In genomic region chr20:57596998-57597939, GRCh38 we compare ENCODE assay signal across 8 cellular contexts. TPM values are rescaled to one million over a fixed set of nuclear protein-coding genes. Genes with fewer than 3 reads are reported as not detected.
DNase-seq lines count a peak whose midpoint lies in the region; ATAC-seq and TF ChIP-seq lines count a peak whose summit lies in the region.

No MANE protein-coding gene starts in this region.

- H3K9me3 ChIP-seq in CD4-positive, CD25-positive, alpha-beta regulatory T cell (ENCODE audit: control insufficient read depth in 2 of 2, low read length in 2 of 2): no peaks in the 10 kb centered on the region

- TF ChIP-seq CTCF in choroid plexus epithelial cell (conservative IDR thresholded peaks at IDR 0.05; ENCODE audit: low read depth, low read length) (peak; percentile 68), lower leg skin (IDR thresholded peaks at IDR 0.05) (peak in 1 of 3 donors; percentile 71)

- no peaks in the 10 kb centered on the region for H3K36me3 Mint-ChIP-seq in CD4-positive, CD25-positive, alpha-beta regulatory T cell
- no peaks in the 10 kb centered on the region for H3K36me3 Mint-ChIP-seq in activated CD4-positive, alpha-beta T cell treated with anti-CD3 and anti-CD28 coated beads, Interleukin-2, amount 10 ng/mL, durations not matched to agents 24 days and 14 days (ENCODE audit: low read depth)

- H3K4me1 ChIP-seq in CD4-positive, CD25-positive, alpha-beta regulatory T cell (ENCODE audit: control insufficient read depth, insufficient read depth, low read length, poor library complexity, severe bottlenecking): peaks cover 8% of the 10 kb centered on the region

- no peaks in the 10 kb centered on the region for H3K27me3 ChIP-seq in CD4-positive, CD25-positive, alpha-beta regulatory T cell (ENCODE audit: control insufficient read depth, insufficient read depth, low read length)

- DNase-seq in CD4-positive, CD25-positive, alpha-beta regulatory T cell: peak; percentile 56 to 71 (median 62)
- peak; percentile 61 for DNase-seq in NCI-H2171 (lab: John Stamatoyannopoulos, UW)
- peak; percentile 92 for DNase-seq in activated CD4-positive, alpha-beta T cell treated with anti-CD3 and anti-CD28 coated beads, Interleukin-2, amount 10 ng/mL, durations not matched to agents 24 days and 14 days
- DNase-seq in choroid plexus epithelial cell (ENCODE audit: low read depth): peak; percentile 49
- DNase-seq in lower leg skin (ENCODE audit: low spot score in 2 of 2): peak; percentile 48 to 94
- DNase-seq in stimulated activated CD8-positive, alpha-beta memory T cell treated with anti-CD3 and anti-CD28 coated beads, Interleukin-12 subunit alpha, Interleukin-12 subunit beta, amount 100 ng/mL, for 4 hours (ENCODE audit: low read depth): peak; percentile 60
- DNase-seq in middle frontal gyrus (ENCODE audit: extremely low spot score, low spot score): no peak

- H3K9me3 Mint-ChIP-seq in CD4-positive, CD25-positive, alpha-beta regulatory T cell: peaks cover 0 to 3% (median 0%) of the 10 kb centered on the region in 7 donors
- no peaks in the 10 kb centered on the region for H3K9me3 Mint-ChIP-seq in activated CD4-positive, alpha-beta T cell treated with anti-CD3 and anti-CD28 coated beads, Interleukin-2, amount 10 ng/mL, durations not matched to agents 24 days and 14 days

- no peaks in the 10 kb centered on the region for H3K36me3 ChIP-seq in CD4-positive, CD25-positive, alpha-beta regulatory T cell (ENCODE audit: control insufficient read depth, insufficient read depth, low read length)

- 48 to 53% methylated on average over 14 to 17 of the region's 39 CpGs for WGBS in lower leg skin, 2 donors

- H3K27ac Mint-ChIP-seq in CD4-positive, CD25-positive, alpha-beta regulatory T cell: no peak overlapping the region
- peak overlapping the region; percentile 20 for H3K27ac Mint-ChIP-seq in activated CD4-positive, alpha-beta T cell treated with anti-CD3 and anti-CD28 coated beads, Interleukin-2, amount 10 ng/mL, durations not matched to agents 24 days and 14 days

- H3K4me1 Mint-ChIP-seq in CD4-positive, CD25-positive, alpha-beta regulatory T cell: peaks cover 2 to 6% (median 4%) of the 10 kb centered on the region in 4 donors
- peaks cover 10% of the 10 kb centered on the region for H3K4me1 Mint-ChIP-seq in activated CD4-positive, alpha-beta T cell treated with anti-CD3 and anti-CD28 coated beads, Interleukin-2, amount 10 ng/mL, durations not matched to agents 24 days and 14 days

- TF ChIP-seq POLR2A in lower leg skin (IDR thresholded peaks at IDR 0.05): no peak

- no peak overlapping the region for H3K4me3 ChIP-seq in CD4-positive, CD25-positive, alpha-beta regulatory T cell (ENCODE audit: low read depth, low read length)
- H3K4me3 ChIP-seq in choroid plexus epithelial cell (ENCODE audit: low read depth, low read length) (no peak overlapping the region), lower leg skin (ENCODE audit: low read depth, poor library complexity, severe bottlenecking) (no peak overlapping the region)

- ATAC-seq in CD4-positive, CD25-positive, alpha-beta regulatory T cell (ENCODE audit: low read depth in 2 of 2): peak; percentile 75 to 77
- ATAC-seq in GM21526 (IDR thresholded peaks at IDR 0.05; ENCODE audit: low FRiP score, unreplicated experiment): peak; percentile 41

- intact Hi-C loops in activated CD4-positive, alpha-beta T cell treated with anti-CD3 and anti-CD28 coated beads, Interleukin-2, amount 10 ng/mL, durations not matched to agents 24 days and 14 days (cut with micrococcal nuclease): loop anchor here (1.0 to 5.0 kb wide), 6 partner anchors 24 to 612 kb away; partner anchors contain the start of gene ZBP1
- intact Hi-C loops in lower leg skin (cut with DNase I; ENCODE audit: low total_unique reads): loop anchor here (2.0 kb wide), 1 partner anchor 614 kb away; no protein-coding TSS in a partner anchor

- H3K4me3 Mint-ChIP-seq in CD4-positive, CD25-positive, alpha-beta regulatory T cell: peak overlapping the region in 1 of 4 donors; percentile 47
- no peak overlapping the region for H3K4me3 Mint-ChIP-seq in activated CD4-positive, alpha-beta T cell treated with anti-CD3 and anti-CD28 coated beads, Interleukin-2, amount 10 ng/mL, durations not matched to agents 24 days and 14 days

- H3K27ac ChIP-seq in CD4-positive, CD25-positive, alpha-beta regulatory T cell (ENCODE audit: insufficient read depth, low read length, poor library complexity, severe bottlenecking): no peak overlapping the region

- H3K27me3 Mint-ChIP-seq in CD4-positive, CD25-positive, alpha-beta regulatory T cell: peaks cover 13% of the 10 kb centered on the region
- peaks cover 34% of the 10 kb centered on the region for H3K27me3 Mint-ChIP-seq in activated CD4-positive, alpha-beta T cell treated with anti-CD3 and anti-CD28 coated beads, Interleukin-2, amount 10 ng/mL, durations not matched to agents 24 days and 14 days

RNA-seq across cellular contexts. Expression of gene ZBP1, which starts 23.0 kb away (rescaled TPM):
- 67.0 TPM for total RNA-seq in CD4-positive, CD25-positive, alpha-beta regulatory T cell
- 10 to 100 TPM; 12.4 to 33.1 (median 20.3) TPM for polyA plus RNA-seq in CD4-positive, CD25-positive, alpha-beta regulatory T cell
- total RNA-seq in activated CD4-positive, alpha-beta T cell treated with anti-CD3 and anti-CD28 coated beads, Interleukin-2, amount 10 ng/mL, durations not matched to agents 24 days and 14 days: 0.51 and 0.62 TPM in 2 replicates
- total RNA-seq in lower leg skin: under 1 TPM in 1 of 4 donors, not detected in 3; 0.19 TPM

RNA-seq across cellular contexts. Expression of gene PCK1, which starts 36.4 kb away (rescaled TPM):
- total RNA-seq in CD4-positive, CD25-positive, alpha-beta regulatory T cell: not detected
- polyA plus RNA-seq in CD4-positive, CD25-positive, alpha-beta regulatory T cell: not detected
- not detected in 2 replicates for total RNA-seq in activated CD4-positive, alpha-beta T cell treated with anti-CD3 and anti-CD28 coated beads, Interleukin-2, amount 10 ng/mL, durations not matched to agents 24 days and 14 days
- 10 to 100 TPM in 1 of 4 donors, 1 to 10 TPM in 2, under 1 TPM in 1; 0.12 to 11.6 (median 2.1) TPM for total RNA-seq in lower leg skin

Comparison
In these comparisons a context has a peak if more than half of its experiments do, and no peak if none do; other contexts are left out.
1. RNA of gene ZBP1, which starts 23.0 kb away (total RNA-seq): 67.0 TPM in CD4-positive, CD25-positive, alpha-beta regulatory T cell (single experiment); 0.51 to 0.62 TPM in activated CD4-positive, alpha-beta T cell treated with anti-CD3 and anti-CD28 coated beads, Interleukin-2, amount 10 ng/mL, durations not matched to agents 24 days and 14 days and 0.19 TPM in lower leg skin; every median in the first group is over 10 times any median in the second.